ENCODE assay signal across 11 cellular contexts in the genomic region with DNA sequence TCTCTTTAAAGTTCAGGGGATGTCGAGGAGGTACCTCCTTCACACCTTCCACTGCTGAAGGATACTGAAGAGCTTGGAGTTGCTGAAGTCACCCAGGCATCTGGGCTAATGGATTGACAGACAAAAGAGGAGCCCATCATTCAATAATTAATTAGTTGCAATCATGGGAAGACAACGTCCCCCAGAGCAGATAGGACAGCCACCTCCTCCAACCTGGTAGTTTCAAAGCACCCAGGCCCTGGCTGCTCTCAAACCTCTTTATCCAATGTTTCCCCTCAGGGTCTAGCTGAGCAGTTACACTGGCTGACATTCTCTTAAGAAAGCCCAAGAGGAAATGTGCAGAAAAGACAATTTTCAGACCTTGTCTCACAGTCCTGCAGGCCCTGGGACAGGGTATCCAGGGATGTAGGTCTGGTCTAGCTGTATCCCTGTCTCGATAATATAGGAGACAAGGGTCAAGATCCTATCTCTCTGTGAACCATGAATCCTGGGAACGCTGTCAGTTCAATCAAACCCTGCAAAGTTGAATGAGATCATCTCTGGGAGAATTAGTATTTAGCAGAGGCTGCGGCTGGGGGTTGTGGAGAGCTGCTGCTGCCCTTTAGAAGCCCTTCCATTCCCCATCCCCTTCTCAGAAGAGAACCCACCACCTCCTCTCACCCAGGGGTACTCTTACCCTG. TPM values are rescaled to one million over a fixed set of nuclear protein-coding genes. Genes with fewer than 3 reads are reported as not detected.
A peak's percentile ranks its signal among the peaks of the same experiment; 100 is the strongest.
DNase-seq lines count a peak whose midpoint lies in the region; ATAC-seq, FAIRE-seq and TF ChIP-seq lines count a peak whose summit lies in the region.
"Had no signal": no experiment of that assay in that cellular context is flagged by ENCODE, and none has a peak within 500 bp of the region (broad histone marks: within the 10 kb centered on the region; RNA-seq: fewer than 3 reads in every experiment).

No MANE protein-coding gene starts in this region.

- H3K9me3 Mint-ChIP-seq in MCF 10A (ENCODE audit: unreplicated experiment): no peaks in the 10 kb centered on the region
- H3K9me3 Mint-ChIP-seq in astrocyte (ENCODE audit: unreplicated experiment): no peaks in the 10 kb centered on the region

- WGBS in mammary epithelial cell (ENCODE audit: low coverage, missing lambda C conversion rate): 86% methylated on average over 5 of the region's 5 CpGs
- whole genome bisulfite sequencing in thyroid gland, 2 donors: 81 to 84% methylated on average over 5 of the region's 5 CpGs

- H3K4me3 ChIP-seq in mammary epithelial cell (replicated peaks in 1 of 3; ENCODE audit: insufficient read depth in 1 of 3, low read depth in 2 of 3, low read length in 3 of 3): no peak overlapping the region
- peak overlapping the region; percentile 68 for H3K4me3 ChIP-seq in astrocyte (ENCODE audit: insufficient read depth, low read depth, low read length)
- no peak overlapping the region for H3K4me3 ChIP-seq in mucosa of stomach (ENCODE audit: low read length)
- H3K4me3 ChIP-seq in upper lobe of right lung: peak overlapping the region; percentile 64
- H3K4me3 ChIP-seq in thyroid gland (replicated peaks in 1 of 3): no peak overlapping the region

- no peak for ATAC-seq in upper lobe of right lung
- no peak for ATAC-seq in GM18498 (IDR thresholded peaks at IDR 0.05; ENCODE audit: unreplicated experiment)

- H3K36me3 ChIP-seq in mammary epithelial cell (ENCODE audit: insufficient read depth, low read length): no peaks in the 10 kb centered on the region
- no peaks in the 10 kb centered on the region for H3K36me3 ChIP-seq in astrocyte (ENCODE audit: insufficient read depth, low read length)
- H3K36me3 ChIP-seq in mucosa of stomach (ENCODE audit: control insufficient read depth, insufficient read depth, low read length): no peaks in the 10 kb centered on the region
- H3K36me3 ChIP-seq in upper lobe of right lung: no peaks in the 10 kb centered on the region
- H3K36me3 ChIP-seq in thyroid gland: no peaks in the 10 kb centered on the region

- POLR2A ChIA-PET in MCF 10A (lab: Yijun Ruan, JAX): interaction anchor here (1.2 kb wide), 1 partner anchor 11 kb away, joined by 3 read pairs; no protein-coding TSS in a partner anchor

- no peaks in the 10 kb centered on the region for H4K20me1 ChIP-seq in mammary epithelial cell (ENCODE audit: insufficient read depth, low read length)
- no peaks in the 10 kb centered on the region for H4K20me1 ChIP-seq in astrocyte (ENCODE audit: insufficient read depth, low read length)

- H3K9ac ChIP-seq in mammary epithelial cell (ENCODE audit: insufficient read depth, low read length) (no peak overlapping the region), astrocyte (ENCODE audit: low read length) (peak overlapping the region; percentile 75), mucosa of stomach (ENCODE audit: low read length) (peak overlapping the region; percentile 70)

- no peak overlapping the region for H2AFZ ChIP-seq in mammary epithelial cell (ENCODE audit: low read depth, low read length)
- no peak overlapping the region for H2AFZ ChIP-seq in astrocyte (ENCODE audit: low read depth, low read length)

- BruUV-seq in MCF 10A (replicated peaks; lab: Mats Ljungman, UMichigan) (no TSS peak), mammary epithelial cell (replicated peaks; lab: Mats Ljungman, UMichigan) (no TSS peak)

- H3K4me1 ChIP-seq in mammary epithelial cell (ENCODE audit: insufficient read depth, low read length) (peaks cover 6% of the 10 kb centered on the region), astrocyte (ENCODE audit: insufficient read depth, low read length) (peaks cover 14% of the 10 kb centered on the region), mucosa of stomach (ENCODE audit: control insufficient read depth, insufficient read depth, low read length) (peaks cover 22% of the 10 kb centered on the region), upper lobe of right lung (peaks cover 19% of the 10 kb centered on the region), thyroid gland (peaks cover 6 to 8% of the 10 kb centered on the region in 2 donors)

- DNase-seq in MCF 10A (ENCODE audit: unreplicated experiment) (no peak), mammary epithelial cell (no peak), astrocyte (ENCODE audit: low read depth) (no peak), upper lobe of right lung (no peak), KBM-7 (no peak), thyroid gland (no peak)
- DNase-seq: C1 segment of cervical spinal cord, NCI-H69 had no signal

- in situ Hi-C loops in mammary epithelial cell (cut with MboI; ENCODE audit: low sequenced_read_pairs in 2 of 2): no loop called here
- in situ Hi-C loops in KBM-7 (cut with MboI; ENCODE audit: low pct_unique_long_range_greater_than_20kb, low sequenced_read_pairs): no loop called here

- intact Hi-C loops in MCF 10A (cut with micrococcal nuclease) (no loop called here), mammary epithelial cell (cut with micrococcal nuclease) (no loop called here), upper lobe of right lung (cut with DNase I) (no loop called here), thyroid gland (cut with DNase I) (no loop called here)

- no peak for TF ChIP-seq POLR2A in thyroid gland (IDR thresholded peaks at IDR 0.05)

- no peaks in the 10 kb centered on the region for H3K79me2 ChIP-seq in mammary epithelial cell (ENCODE audit: insufficient read depth, low read length)
- no peaks in the 10 kb centered on the region for H3K79me2 ChIP-seq in astrocyte (ENCODE audit: insufficient read depth, low read length)

- no peaks in the 10 kb centered on the region for H3K9me3 ChIP-seq in mammary epithelial cell (replicated peaks; ENCODE audit: insufficient read depth, low read length)
- H3K9me3 ChIP-seq in astrocyte (ENCODE audit: insufficient read depth, low read depth, low read length): no peaks in the 10 kb centered on the region
- no peaks in the 10 kb centered on the region for H3K9me3 ChIP-seq in mucosa of stomach (ENCODE audit: control insufficient read depth, low read length)
- no peaks in the 10 kb centered on the region for H3K9me3 ChIP-seq in upper lobe of right lung
- H3K9me3 ChIP-seq in thyroid gland: no peaks in the 10 kb centered on the region

- H3K36me3 Mint-ChIP-seq in MCF 10A (ENCODE audit: insufficient read depth, unreplicated experiment) (peaks cover 5% of the 10 kb centered on the region), astrocyte (ENCODE audit: low read depth, unreplicated experiment) (peaks cover 2% of the 10 kb centered on the region)

- CTCF ChIA-PET in MCF 10A (lab: Yijun Ruan, JAX) (interaction anchor here (0.5 to 1.1 kb wide), 4 partner anchors 8 to 553 kb away, joined by 3 to 4 read pairs (median 3); a partner anchor contains a TSS), mammary epithelial cell (lab: Charles Lee; ENCODE audit: low non-redundant PET) (no interaction called here)

- no peak overlapping the region for H3K4me2 ChIP-seq in mammary epithelial cell (ENCODE audit: insufficient read depth, low read depth, low read length)
- H3K4me2 ChIP-seq in astrocyte (ENCODE audit: low read length): peak overlapping the region; percentile 97

- TF ChIP-seq CTCF in MCF 10A (IDR thresholded peaks at IDR 0.05; ENCODE audit: unreplicated experiment): no peak
- no peak for TF ChIP-seq CTCF in mammary epithelial cell (conservative IDR thresholded peaks at IDR 0.05 in 1 of 2, IDR thresholded peaks at IDR 0.05 in 1 of 2; ENCODE audit: extremely low read depth in 1 of 2, insufficient read depth in 1 of 2, low read depth in 1 of 2, low read length in 2 of 2)
- TF ChIP-seq CTCF in astrocyte (IDR thresholded peaks at IDR 0.05; ENCODE audit: insufficient read depth, low read depth, low read length): no peak
- no peak for TF ChIP-seq CTCF in upper lobe of right lung (IDR thresholded peaks at IDR 0.05)
- TF ChIP-seq CTCF in thyroid gland (IDR thresholded peaks at IDR 0.05): no peak

- no peaks in the 10 kb centered on the region for H3K4me1 Mint-ChIP-seq in MCF 10A (ENCODE audit: insufficient read depth, unreplicated experiment)
- H3K4me1 Mint-ChIP-seq in astrocyte (ENCODE audit: low read depth, unreplicated experiment): peaks cover 12% of the 10 kb centered on the region

- H3K27me3 Mint-ChIP-seq in MCF 10A (ENCODE audit: insufficient read depth, unreplicated experiment) (peaks cover 17% of the 10 kb centered on the region), astrocyte (ENCODE audit: low read depth, unreplicated experiment) (peaks cover 3% of the 10 kb centered on the region)

- H3K27ac ChIP-seq in mammary epithelial cell (ENCODE audit: insufficient read depth, low read depth, low read length): no peak overlapping the region
- no peak overlapping the region for H3K27ac ChIP-seq in astrocyte (ENCODE audit: low read depth, low read length)
- no peak overlapping the region for H3K27ac ChIP-seq in upper lobe of right lung
- no peak overlapping the region for H3K27ac ChIP-seq in thyroid gland

- dilution Hi-C loops in mammary epithelial cell (cut with HindIII; ENCODE audit: low sequenced_read_pairs): no loop called here

- FAIRE-seq in astrocyte (lab: Jason Lieb, UNC): no peak
- FAIRE-seq: keratinocyte had no signal

- H3K27ac Mint-ChIP-seq in MCF 10A (ENCODE audit: low read depth, unreplicated experiment) (no peak overlapping the region), astrocyte (ENCODE audit: unreplicated experiment) (no peak overlapping the region)

- H3K4me3 Mint-ChIP-seq in MCF 10A (ENCODE audit: unreplicated experiment) (peak overlapping the region; percentile 50), astrocyte (ENCODE audit: unreplicated experiment) (peak overlapping the region; percentile 87)

- H3K27me3 ChIP-seq in mammary epithelial cell (ENCODE audit: insufficient read depth, low read length) (no peaks in the 10 kb centered on the region), astrocyte (ENCODE audit: insufficient read depth, low read length) (peaks cover 3% of the 10 kb centered on the region), mucosa of stomach (ENCODE audit: control insufficient read depth, insufficient read depth, low read length) (no peaks in the 10 kb centered on the region), upper lobe of right lung (no peaks in the 10 kb centered on the region), thyroid gland (no peaks in the 10 kb centered on the region)

RNA-seq across cellular contexts. Expression of a gene that starts 1.0 kb away (rescaled TPM):
- total RNA-seq in MCF 10A (2022): 0.42 TPM in 1 of 2 replicates, not detected in the other
- 1 to 10 TPM in 1 of 2 donors, under 1 TPM in 1; 0.28 to 1.0 TPM for total RNA-seq in mammary epithelial cell
- polyA plus RNA-seq in mammary epithelial cell: 0.07 TPM
- 1.4 TPM for polyA minus RNA-seq in mammary epithelial cell
- 23.7 and 32.8 TPM in 2 replicates for total RNA-seq in astrocyte
- total RNA-seq in upper lobe of right lung: 6.1 TPM
- total RNA-seq in thyroid gland: 1 to 10 TPM; 3.0 to 6.6 (median 4.6) TPM

RNA-seq across cellular contexts. Expression of a gene that starts 58.6 kb away (rescaled TPM):
- total RNA-seq in MCF 10A (2022) (not detected in 2 replicates), mammary epithelial cell (not detected), astrocyte (not detected in 2 replicates), upper lobe of right lung (not detected), thyroid gland (not detected)
- polyA plus RNA-seq in mammary epithelial cell: not detected
- polyA minus RNA-seq in mammary epithelial cell: not detected
- polyA plus RNA-seq: keratinocyte had no signal

Comparison
In these comparisons a context has a peak if more than half of its experiments do, and no peak if none do; other contexts are left out.
1. H3K4me3 ChIP-seq: peak in astrocyte (single experiment) and upper lobe of right lung (single experiment); none in mammary epithelial cell (0 of 3), mucosa of stomach (single experiment) and thyroid gland (0 of 3).